11 cellular contexts compared by ENCODE assay signal in genomic region chr7:514651-515598, GRCh38. TPM values are rescaled to one million over a fixed set of nuclear protein-coding genes. Genes with fewer than 3 reads are reported as not detected.
A peak's percentile ranks its signal among the peaks of the same experiment; 100 is the strongest.
DNase-seq lines count a peak whose midpoint lies in the region; ATAC-seq, FAIRE-seq and TF ChIP-seq lines count a peak whose summit lies in the region.
"Had no signal": no experiment of that assay in that cellular context is flagged by ENCODE, and none has a peak within 500 bp of the region (broad histone marks: within the 10 kb centered on the region; RNA-seq: fewer than 3 reads in every experiment).

No MANE protein-coding gene starts in this region.

- CTCF ChIA-PET in MCF 10A (lab: Yijun Ruan, JAX) = interaction anchor here (0.6 to 1.2 kb wide), 2 partner anchors 185 to 218 kb away, joined by 3 read pairs; no protein-coding TSS in a partner anchor
- CTCF ChIA-PET in K562 (lab: Yijun Ruan, JAX; ENCODE audit: low intra/inter-chr PET ratio) = interaction anchor here (0.6 to 0.7 kb wide), 2 partner anchors 19 to 182 kb away, joined by 3 read pairs; no protein-coding TSS in a partner anchor

- no peak overlapping the region for H2AFZ ChIP-seq in K562 (ENCODE audit: low read depth, low read length)

- FAIRE-seq in K562 (lab: Jason Lieb, UNC) = peak; percentile 80
- FAIRE-seq in urothelium cell line (lab: Jason Lieb, UNC) = peak; percentile 82

- peaks cover 0 to 3% of the 10 kb centered on the region in 2 donors for H3K4me1 ChIP-seq in breast epithelium
- H3K4me1 ChIP-seq in K562 (replicated peaks in 1 of 2; ENCODE audit: control insufficient read depth in 2 of 2, insufficient read depth in 2 of 2, low read length in 2 of 2) = peaks cover 0 to 45% of the 10 kb centered on the region in 2 experiments; a peak in 3 of 5 replicates
- peaks cover 49% of the 10 kb centered on the region for H3K4me1 ChIP-seq in lower lobe of right lung

- no peaks in the 10 kb centered on the region for H3K9me3 ChIP-seq in breast epithelium
- H3K9me3 ChIP-seq in K562 (replicated peaks; ENCODE audit: control insufficient read depth, insufficient read depth, low read depth, low read length) = no peaks in the 10 kb centered on the region
- H3K9me3 ChIP-seq in lower lobe of right lung = no peaks in the 10 kb centered on the region

- H3K27ac ChIP-seq in breast epithelium (peak overlapping the region; percentile 84 to 90), K562 (ENCODE audit: extremely low read depth, low read depth, low read length) (no peak overlapping the region), lower lobe of right lung (peak overlapping the region; percentile 13)

- H3K4me3 Mint-ChIP-seq in MCF 10A (ENCODE audit: unreplicated experiment) = no peak overlapping the region
- H3K4me3 Mint-ChIP-seq: activated naive CD8-positive, alpha-beta T cell treated with anti-CD3 and anti-CD28 coated beads, Interleukin-2, amount 10 ng/mL, durations not matched to agents 7 days and 5 days; CD8-positive, alpha-beta T cell had no signal

- in situ Hi-C loops in K562 (cut with MboI) = no loop called here

- no peak overlapping the region for H3K4me2 ChIP-seq in K562 (ENCODE audit: insufficient read depth, low read length)

- H3K4me3 ChIP-seq in breast epithelium (peak overlapping the region in 2 of 3 donors; percentile 76 to 92), K562 (no peak overlapping the region), lower lobe of right lung (no peak overlapping the region)

- DNase-seq in breast epithelium (ENCODE audit: low spot score in 2 of 2) (no peak), MCF 10A (ENCODE audit: unreplicated experiment) (no peak), K562 (ENCODE audit: extremely low read depth in 1 of 4, low spot score in 3 of 4) (peak in 3 of 4 experiments; percentile 39 to 47 (median 43)), lower lobe of right lung (no peak), urothelium cell line (ENCODE audit: low spot score) (peak; percentile 66), DMS114 treated with DMSO at 0.1 percent for 48 hours (lab: John Stamatoyannopoulos, UW; ENCODE audit: unreplicated experiment) (no peak), DMS153 treated with DMSO at 0.1 percent for 48 hours (lab: John Stamatoyannopoulos, UW; ENCODE audit: unreplicated experiment) (no peak)
- DNase-seq: activated naive CD8-positive, alpha-beta T cell treated with anti-CD3 and anti-CD28 coated beads, Interleukin-2, amount 10 ng/mL, durations not matched to agents 7 days and 5 days; CD8-positive, alpha-beta T cell; GOT3 had no signal

- H3K9me1 ChIP-seq in K562 (ENCODE audit: control insufficient read depth, insufficient read depth, low read length) = no peaks in the 10 kb centered on the region

- H3K9ac ChIP-seq in K562 (ENCODE audit: insufficient read depth in 1 of 2, low read depth in 2 of 2, low read length in 2 of 2) = peak overlapping the region in 1 of 2 experiments; percentile 22; a peak in 1 of 4 replicates

- intact Hi-C loops in breast epithelium (cut with DNase I; ENCODE audit: low total_unique reads) = no loop called here
- intact Hi-C loops in MCF 10A (cut with micrococcal nuclease) = loop anchor here (5.0 kb wide), 1 partner anchor 212 kb away; the partner anchor contains the start of genes DNAAF5 and PRKAR1B
- intact Hi-C loops in K562 (cut with micrococcal nuclease) = loop anchor here (5.0 kb wide), 1 partner anchor 122 kb away; no protein-coding TSS in a partner anchor
- intact Hi-C loops in lower lobe of right lung (cut with DNase I) = no loop called here

- POLR2A ChIA-PET in MCF 10A (lab: Yijun Ruan, JAX) (interaction anchor here (1.2 kb wide), 1 partner anchor 24 kb away, joined by 4 read pairs; no protein-coding TSS in a partner anchor), K562 (lab: Yijun Ruan, JAX) (interaction anchor here (0.6 to 1.8 kb wide), 3 partner anchors 10 to 143 kb away, joined by 3 to 6 read pairs (median 4); no protein-coding TSS in a partner anchor)

- H3K27me3 ChIP-seq in breast epithelium = no peaks in the 10 kb centered on the region
- no peaks in the 10 kb centered on the region; a peak in 1 of 5 replicates for H3K27me3 ChIP-seq in K562 (ENCODE audit: control insufficient read depth in 2 of 2, insufficient read depth in 2 of 2, low read length in 2 of 2)
- H3K27me3 ChIP-seq in lower lobe of right lung (ENCODE audit: low read depth) = peaks cover 3% of the 10 kb centered on the region

- TF ChIP-seq CTCF in breast epithelium (IDR thresholded peaks at IDR 0.05) (no peak), MCF 10A (IDR thresholded peaks at IDR 0.05; ENCODE audit: unreplicated experiment) (no peak), K562 (IDR thresholded peaks at IDR 0.05 in 2 of 3, conservative IDR thresholded peaks at IDR 0.05 in 1 of 3; ENCODE audit: insufficient read depth in 2 of 3, low read depth in 1 of 3, low read length in 3 of 3) (no peak), lower lobe of right lung (IDR thresholded peaks at IDR 0.05) (no peak)

- TF ChIP-seq EP300 in K562 (IDR thresholded peaks at IDR 0.05; ENCODE audit: low read length) = no peak

- BruUV-seq in MCF 10A (replicated peaks; lab: Mats Ljungman, UMichigan) = no TSS peak
- no TSS peak for BruUV-seq in K562 (replicated peaks; lab: Mats Ljungman, UMichigan)

- 41% methylated on average over 25 of the region's 25 CpGs for WGBS in K562 (ENCODE audit: insufficient coverage, low coverage, missing lambda C conversion rate)

- TF ChIP-seq RAD21 in K562 (CRISPR knock-in tag; conservative IDR thresholded peaks at IDR 0.05 in 1 of 2, IDR thresholded peaks at IDR 0.05 in 1 of 2) = no peak

- no peak overlapping the region for H3K27ac Mint-ChIP-seq in MCF 10A (ENCODE audit: low read depth, unreplicated experiment)
- H3K27ac Mint-ChIP-seq: activated naive CD8-positive, alpha-beta T cell treated with anti-CD3 and anti-CD28 coated beads, Interleukin-2, amount 10 ng/mL, durations not matched to agents 7 days and 5 days; CD8-positive, alpha-beta T cell had no signal

- peaks cover 4% of the 10 kb centered on the region for H3K4me1 Mint-ChIP-seq in MCF 10A (ENCODE audit: insufficient read depth, unreplicated experiment)

- no peaks in the 10 kb centered on the region for H3K9me3 Mint-ChIP-seq in MCF 10A (ENCODE audit: unreplicated experiment)
- H3K9me3 Mint-ChIP-seq: activated naive CD8-positive, alpha-beta T cell treated with anti-CD3 and anti-CD28 coated beads, Interleukin-2, amount 10 ng/mL, durations not matched to agents 7 days and 5 days; CD8-positive, alpha-beta T cell had no signal

- H3K36me3 ChIP-seq in breast epithelium (no peaks in the 10 kb centered on the region), K562 (ENCODE audit: control insufficient read depth, insufficient read depth, low read length) (no peaks in the 10 kb centered on the region), lower lobe of right lung (peaks cover 13% of the 10 kb centered on the region)

- peaks cover 7% of the 10 kb centered on the region; the same call in 1 of the 3 replicates for H3K79me2 ChIP-seq in K562 (ENCODE audit: control insufficient read depth, insufficient read depth, low read length)

- H3K36me3 Mint-ChIP-seq in MCF 10A (ENCODE audit: insufficient read depth, unreplicated experiment) = peaks cover 14% of the 10 kb centered on the region
- H3K36me3 Mint-ChIP-seq: activated naive CD8-positive, alpha-beta T cell treated with anti-CD3 and anti-CD28 coated beads, Interleukin-2, amount 10 ng/mL, durations not matched to agents 7 days and 5 days; CD8-positive, alpha-beta T cell had no signal

- TF ChIP-seq POLR2A in breast epithelium (IDR thresholded peaks at IDR 0.05) (no peak), K562 (conservative IDR thresholded peaks at IDR 0.05) (no peak)

- peak; percentile 59 for ATAC-seq in K562
- ATAC-seq in lower lobe of right lung = peak in 1 of 2 donors; percentile 16
- ATAC-seq in GM19452 (IDR thresholded peaks at IDR 0.05; ENCODE audit: unreplicated experiment) = no peak
- ATAC-seq: CD8-positive, alpha-beta T cell had no signal

- H3K27me3 Mint-ChIP-seq in MCF 10A (ENCODE audit: insufficient read depth, unreplicated experiment) = no peaks in the 10 kb centered on the region

- H4K20me1 ChIP-seq in K562 (replicated peaks; ENCODE audit: control insufficient read depth, insufficient read depth, low read length) = peaks cover 13% of the 10 kb centered on the region; the same call in 1 of the 2 replicates

TF ChIP-seq in K562, 482 proteins besides CTCF, POLR2A, EP300 and RAD21 (continues in another document):
- no peak for TF ChIP-seq FIP1L1 (IDR thresholded peaks at IDR 0.05; ENCODE audit: low read depth, low read length, poor library complexity, severe bottlenecking)

RNA-seq across cellular contexts. Expression of gene PDGFA, which starts 4.7 kb away (rescaled TPM):
- total RNA-seq in breast epithelium = 10 to 100 TPM; 19.8 to 33.4 (median 31.2) TPM
- total RNA-seq in MCF 10A (2022) = 20.1 and 26.6 TPM in 2 replicates
- total RNA-seq in K562 (2011; cell fraction: chromatin; rRNA removed; ENCODE audit: low replicate concordance) = 21.5 and 51.6 TPM in 2 replicates
- 36.1 and 57.4 TPM in 2 replicates for total RNA-seq in K562 (2011; cell fraction: nucleolus; rRNA removed)
- total RNA-seq in K562 (2011; cell fraction: nucleoplasm; rRNA removed) = 30.2 and 38.4 TPM in 2 replicates
- 8.1 and 10.0 TPM in 2 replicates for total RNA-seq in K562 (2014; rRNA removed)
- 3.6 and 5.0 TPM in 2 replicates for total RNA-seq in K562 (2014; rRNA removed; fragmentation: Illumina TruSeq; extraction: Trizol)
- total RNA-seq in K562 (2015; rRNA removed; fragmentation: Illumina TruSeq; extraction: Trizol) = 4.6 and 6.1 TPM in 2 replicates
- 9.8 and 10.2 TPM in 2 replicates for total RNA-seq in K562 (2021)
- polyA plus RNA-seq in K562 (2011; rRNA removed) = 7.9 TPM in 2 replicates
- 5.2 and 10.8 TPM in 2 replicates for polyA plus RNA-seq in K562 (2011; cell fraction: cytosol; rRNA removed)
- polyA plus RNA-seq in K562 (2011; cell fraction: nucleus; rRNA removed) = 13.3 and 32.6 TPM in 2 replicates
- 6.4 and 9.1 TPM in 2 replicates for polyA plus RNA-seq in K562 (2012)
- polyA plus RNA-seq in K562 (2014; fragmentation: Illumina TruSeq; extraction: Trizol) = 2.5 and 4.7 TPM in 2 replicates
- polyA plus RNA-seq in K562 (2014; fragmentation: Nextera tagmentation; extraction: Ambion mirVana) = 1 to 10 TPM; 3.9 to 9.5 TPM
- 2.6 and 3.6 TPM in 2 replicates for polyA plus RNA-seq in K562 (2014; rRNA removed)
- 24.4 and 37.5 TPM in 2 replicates for polyA minus RNA-seq in K562 (2011; rRNA and poly(A)+ RNA removed)
- 34.5 and 45.2 TPM in 2 replicates for polyA minus RNA-seq in K562 (2011; cell fraction: cytosol; rRNA and poly(A)+ RNA removed)
- 11.0 and 13.5 TPM in 2 replicates for polyA minus RNA-seq in K562 (2011; cell fraction: nucleus; rRNA and poly(A)+ RNA removed)
- 27.1 TPM for total RNA-seq in lower lobe of right lung

Comparison
In these comparisons a context has a peak if more than half of its experiments do, and no peak if none do; other contexts are left out.
1. intact Hi-C loops: an anchor here in MCF 10A (5.0 kb wide) and K562 (5.0 kb wide); none called in breast epithelium and lower lobe of right lung.
2. DNase-seq: peak in K562 (3 of 4) and urothelium cell line (single experiment); none in breast epithelium (0 of 2), MCF 10A (single experiment), lower lobe of right lung (single experiment), DMS114 treated with DMSO at 0.1 percent for 48 hours (single experiment) and DMS153 treated with DMSO at 0.1 percent for 48 hours (single experiment).
3. H3K4me3 ChIP-seq: peak in breast epithelium (2 of 3); none in K562 (single experiment) and lower lobe of right lung (single experiment).